ENCODE assay signal across 8 cellular contexts in genomic region chr2:87076253-87077027, GRCh38. TPM values are rescaled to one million over a fixed set of nuclear protein-coding genes. Genes with fewer than 3 reads are reported as not detected.
DNase-seq lines count a peak whose midpoint lies in the region; ATAC-seq and TF ChIP-seq lines count a peak whose summit lies in the region.
"Not testable (repeated sequence)": the region's sequence is repeated elsewhere in the genome, so short reads cannot be mapped to it uniquely, and the experiment has no call there.

No MANE protein-coding gene starts in this region.

- TF ChIP-seq CTCF in foreskin keratinocyte (conservative IDR thresholded peaks at IDR 0.05): not testable (repeated sequence)

- not testable (repeated sequence) for H3K4me1 ChIP-seq in CD4-positive, CD25-positive, alpha-beta regulatory T cell (ENCODE audit: control insufficient read depth, insufficient read depth, low read length, poor library complexity, severe bottlenecking); foreskin keratinocyte

- not testable (repeated sequence) for H3K4me1 Mint-ChIP-seq in CD4-positive, CD25-positive, alpha-beta regulatory T cell; activated naive CD8-positive, alpha-beta T cell treated with anti-CD3 and anti-CD28 coated beads for 36 hours
- peaks cover 1 to 12% (median 7%) of the 10 kb centered on the region in 4 donors for H3K4me1 Mint-ChIP-seq in naive thymus-derived CD8-positive, alpha-beta T cell

- DNase-seq in CD4-positive, CD25-positive, alpha-beta regulatory T cell: peak; percentile 89 to 94 (median 91)
- peak; percentile 92 for DNase-seq in activated naive CD8-positive, alpha-beta T cell treated with anti-CD3 and anti-CD28 coated beads for 36 hours
- peak; percentile 72 to 84 for DNase-seq in foreskin keratinocyte
- peak; percentile 83 to 97 (median 92) for DNase-seq in naive thymus-derived CD8-positive, alpha-beta T cell
- peak; percentile 82 to 89 for DNase-seq in stimulated activated CD8-positive, alpha-beta memory T cell treated with anti-CD3 and anti-CD28 coated beads, Interleukin-15, amount 100 ng/mL, for 48 hours (ENCODE audit: low read depth in 2 of 2)

- H3K4me3 ChIP-seq in CD4-positive, CD25-positive, alpha-beta regulatory T cell (ENCODE audit: low read depth, low read length): peak overlapping the region; percentile 79

- H3K27me3 ChIP-seq in CD4-positive, CD25-positive, alpha-beta regulatory T cell (ENCODE audit: control insufficient read depth, insufficient read depth, low read length); foreskin keratinocyte: not testable (repeated sequence)

- peak; percentile 92 for ATAC-seq in CD4-positive, CD25-positive, alpha-beta regulatory T cell (ENCODE audit: low read depth in 2 of 2)
- ATAC-seq in GM19397 (IDR thresholded peaks at IDR 0.05; ENCODE audit: unreplicated experiment) (peak; percentile 88), HG03196 (IDR thresholded peaks at IDR 0.05; ENCODE audit: unreplicated experiment) (peak; percentile 93), SK-N-SH treated with all-trans-retinoic acid at 6 μM for 48 hours (peak; percentile 97), foreskin keratinocyte (peak; percentile 95)
- ATAC-seq in naive thymus-derived CD8-positive, alpha-beta T cell: peak; percentile 87 to 89

- H3K27ac Mint-ChIP-seq in CD4-positive, CD25-positive, alpha-beta regulatory T cell: peak overlapping the region; percentile 90 to 94 (median 94)
- peak overlapping the region; percentile 97 for H3K27ac Mint-ChIP-seq in activated naive CD8-positive, alpha-beta T cell treated with anti-CD3 and anti-CD28 coated beads for 36 hours
- peak overlapping the region; percentile 90 to 97 (median 96) for H3K27ac Mint-ChIP-seq in naive thymus-derived CD8-positive, alpha-beta T cell

- H3K27ac ChIP-seq in CD4-positive, CD25-positive, alpha-beta regulatory T cell (ENCODE audit: insufficient read depth, low read length, poor library complexity, severe bottlenecking): peak overlapping the region; percentile 74
- H3K27ac ChIP-seq in foreskin keratinocyte: not testable (repeated sequence)

- peak overlapping the region; percentile 91 to 98 (median 96) for H3K4me3 Mint-ChIP-seq in CD4-positive, CD25-positive, alpha-beta regulatory T cell
- H3K4me3 Mint-ChIP-seq in activated naive CD8-positive, alpha-beta T cell treated with anti-CD3 and anti-CD28 coated beads for 36 hours: peak overlapping the region; percentile 87
- peak overlapping the region; percentile 89 to 96 (median 92) for H3K4me3 Mint-ChIP-seq in naive thymus-derived CD8-positive, alpha-beta T cell

- H3K27me3 Mint-ChIP-seq in CD4-positive, CD25-positive, alpha-beta regulatory T cell; activated naive CD8-positive, alpha-beta T cell treated with anti-CD3 and anti-CD28 coated beads for 36 hours; naive thymus-derived CD8-positive, alpha-beta T cell: not testable (repeated sequence)

- not testable (repeated sequence) for H3K36me3 ChIP-seq in CD4-positive, CD25-positive, alpha-beta regulatory T cell (ENCODE audit: control insufficient read depth, insufficient read depth, low read length)

- not testable (repeated sequence) for H3K9me3 Mint-ChIP-seq in CD4-positive, CD25-positive, alpha-beta regulatory T cell; activated naive CD8-positive, alpha-beta T cell treated with anti-CD3 and anti-CD28 coated beads for 36 hours; naive thymus-derived CD8-positive, alpha-beta T cell

- not testable (repeated sequence) for H3K9me3 ChIP-seq in CD4-positive, CD25-positive, alpha-beta regulatory T cell (ENCODE audit: control insufficient read depth in 2 of 2, low read length in 2 of 2)

- POLR2A ChIA-PET in naive thymus-derived CD8-positive, alpha-beta T cell (lab: Charles Lee): not testable (repeated sequence)

- not testable (repeated sequence) for H3K36me3 Mint-ChIP-seq in CD4-positive, CD25-positive, alpha-beta regulatory T cell; activated naive CD8-positive, alpha-beta T cell treated with anti-CD3 and anti-CD28 coated beads for 36 hours; naive thymus-derived CD8-positive, alpha-beta T cell

RNA-seq across cellular contexts. Expression of gene PLGLB1, which starts 54.8 kb away (rescaled TPM):
- total RNA-seq in CD4-positive, CD25-positive, alpha-beta regulatory T cell: 8.2 TPM
- polyA plus RNA-seq in CD4-positive, CD25-positive, alpha-beta regulatory T cell: 1 to 10 TPM in 1 of 4 donors, under 1 TPM in 2, not detected in 1; 0.30 to 1.3 (median 1.00) TPM
- 1 to 10 TPM in 1 of 2 experiments, under 1 TPM in 1; 0.74 to 1.6 TPM for total RNA-seq in activated naive CD8-positive, alpha-beta T cell treated with anti-CD3 and anti-CD28 coated beads for 36 hours
- 0.28 and 0.54 TPM in 2 replicates for total RNA-seq in foreskin keratinocyte
- 0.22 and 0.49 TPM in 2 replicates for polyA plus RNA-seq in foreskin keratinocyte
- 10 to 100 TPM; 21.0 to 23.6 TPM for total RNA-seq in naive thymus-derived CD8-positive, alpha-beta T cell
- polyA plus RNA-seq in naive thymus-derived CD8-positive, alpha-beta T cell: 1 to 10 TPM in 1 of 3 donors, under 1 TPM in 2; 0.37 to 2.6 (median 0.49) TPM
